ENCODE assay signal across 22 cellular contexts in genomic region chr10:125262920-125263319, GRCh38.
"Had no signal": no experiment of that assay in that cellular context is flagged by ENCODE, and none has a peak within 500 bp of the region (broad histone marks: within the 10 kb centered on the region; RNA-seq: fewer than 3 reads in every experiment).

No MANE protein-coding gene starts in this region.

- H3K4me2 ChIP-seq: KMS-11 had no signal

- H3K36me3 Mint-ChIP-seq: activated CD4-positive, alpha-beta memory T cell treated with anti-CD3 and anti-CD28 coated beads for 36 hours; activated naive CD4-positive, alpha-beta T cell treated with anti-CD3 and anti-CD28 coated beads, Interleukin-2, amount 10 ng/mL, durations not matched to agents 7 days and 5 days; activated naive CD8-positive, alpha-beta T cell treated with anti-CD3 and anti-CD28 coated beads for 36 hours had no signal

- H3K27ac ChIP-seq: KMS-11, SK-N-MC, VCaP had no signal

- H3K4me1 Mint-ChIP-seq: activated CD4-positive, alpha-beta T cell treated with anti-CD3 and anti-CD28 coated beads, Interleukin-2, amount 10 ng/mL, durations not matched to agents 7 days and 5 days; activated naive CD4-positive, alpha-beta T cell treated with anti-CD3 and anti-CD28 coated beads, Interleukin-2, amount 10 ng/mL, durations not matched to agents 7 days and 5 days; activated T-helper 17 cell treated with anti-CD3 and anti-CD28 coated beads, Interleukin-2, amount 50 U/mL, for 72 hours had no signal

- DNase-seq: activated CD4-positive, alpha-beta memory T cell treated with anti-CD3 and anti-CD28 coated beads for 36 hours; activated CD4-positive, alpha-beta T cell treated with anti-CD3 and anti-CD28 coated beads, Interleukin-2, amount 10 ng/mL, durations not matched to agents 7 days and 5 days; activated CD4-positive, CD25-positive, alpha-beta regulatory T cell; activated gamma-delta T cell treated with Interleukin-2 at 50 U/mL for 16 hours; activated naive CD4-positive, alpha-beta T cell treated with anti-CD3 and anti-CD28 coated beads, Interleukin-2, amount 10 ng/mL, durations not matched to agents 7 days and 5 days; activated naive CD8-positive, alpha-beta T cell treated with anti-CD3 and anti-CD28 coated beads for 36 hours; activated T-cell treated with anti-CD3 and anti-CD28 coated beads for 4 hours; activated T-cell treated with anti-CD3 and anti-CD28 coated beads, Interleukin-2, amount 50 U/mL, for 48 hours; caudate nucleus; NCI-H1092; NCI-H1417 treated with DMSO at 0.1 percent for 48 hours; NCI-H1694; NCI-H2029; NCI-H2107; NCI-H2171 treated with DMSO at 0.1 percent for 48 hours; NK-92 treated with Interleukin-12 subunit alpha and Interleukin-12 subunit beta, amount 100 ng/mL, for 24 hours; SIG-M5; T-helper 1 cell had no signal

- ATAC-seq: activated T-helper 17 cell treated with anti-CD3 and anti-CD28 coated beads, Interleukin-2, amount 50 U/mL, for 72 hours had no signal

- H3K9ac ChIP-seq: KMS-11 had no signal

- H3K27me3 Mint-ChIP-seq: activated CD4-positive, alpha-beta memory T cell treated with anti-CD3 and anti-CD28 coated beads for 36 hours; activated CD4-positive, alpha-beta T cell treated with anti-CD3 and anti-CD28 coated beads, Interleukin-2, amount 10 ng/mL, durations not matched to agents 7 days and 5 days; activated naive CD4-positive, alpha-beta T cell treated with anti-CD3 and anti-CD28 coated beads, Interleukin-2, amount 10 ng/mL, durations not matched to agents 7 days and 5 days; activated T-helper 17 cell treated with anti-CD3 and anti-CD28 coated beads, Interleukin-2, amount 50 U/mL, for 72 hours had no signal

- H3K4me3 Mint-ChIP-seq: activated CD4-positive, alpha-beta memory T cell treated with anti-CD3 and anti-CD28 coated beads for 36 hours; activated CD4-positive, alpha-beta T cell treated with anti-CD3 and anti-CD28 coated beads, Interleukin-2, amount 10 ng/mL, durations not matched to agents 7 days and 5 days; activated naive CD4-positive, alpha-beta T cell treated with anti-CD3 and anti-CD28 coated beads, Interleukin-2, amount 10 ng/mL, durations not matched to agents 7 days and 5 days; activated naive CD8-positive, alpha-beta T cell treated with anti-CD3 and anti-CD28 coated beads for 36 hours; activated T-helper 17 cell treated with anti-CD3 and anti-CD28 coated beads, Interleukin-2, amount 50 U/mL, for 72 hours had no signal

- H3K27ac Mint-ChIP-seq: activated CD4-positive, alpha-beta memory T cell treated with anti-CD3 and anti-CD28 coated beads for 36 hours; activated CD4-positive, alpha-beta T cell treated with anti-CD3 and anti-CD28 coated beads, Interleukin-2, amount 10 ng/mL, durations not matched to agents 7 days and 5 days; activated naive CD4-positive, alpha-beta T cell treated with anti-CD3 and anti-CD28 coated beads, Interleukin-2, amount 10 ng/mL, durations not matched to agents 7 days and 5 days; activated naive CD8-positive, alpha-beta T cell treated with anti-CD3 and anti-CD28 coated beads for 36 hours; activated T-helper 17 cell treated with anti-CD3 and anti-CD28 coated beads, Interleukin-2, amount 50 U/mL, for 72 hours had no signal

- H3K4me3 ChIP-seq: SK-N-MC had no signal
